16 cellular contexts compared by ENCODE assay signal in genomic region chr12:46785413-46785812, GRCh38. TPM values are rescaled to one million over a fixed set of nuclear protein-coding genes. Genes with fewer than 3 reads are reported as not detected.
DNase-seq lines count a peak whose midpoint lies in the region; ATAC-seq, FAIRE-seq and TF ChIP-seq lines count a peak whose summit lies in the region.
"Had no signal": no experiment of that assay in that cellular context is flagged by ENCODE, and none has a peak within 500 bp of the region (broad histone marks: within the 10 kb centered on the region; RNA-seq: fewer than 3 reads in every experiment).

No MANE protein-coding gene starts in this region.

- H3K27ac ChIP-seq in mammary epithelial cell (ENCODE audit: insufficient read depth, low read depth, low read length) (no peak overlapping the region), RWPE2 (ENCODE audit: poor library complexity, severe bottlenecking) (peak overlapping the region; percentile 97)
- H3K27ac ChIP-seq: C4-2B, KMS-11 had no signal

- no peak overlapping the region for H3K4me2 ChIP-seq in mammary epithelial cell (ENCODE audit: insufficient read depth, low read depth, low read length)
- peak overlapping the region; percentile 30 for H3K4me2 ChIP-seq in skeletal muscle satellite cell (ENCODE audit: low read length)
- H3K4me2 ChIP-seq: KMS-11 had no signal

- no peak for TF ChIP-seq CTCF in MCF 10A (IDR thresholded peaks at IDR 0.05; ENCODE audit: unreplicated experiment)
- TF ChIP-seq CTCF in mammary epithelial cell (conservative IDR thresholded peaks at IDR 0.05 in 1 of 2, IDR thresholded peaks at IDR 0.05 in 1 of 2; ENCODE audit: extremely low read depth in 1 of 2, insufficient read depth in 1 of 2, low read depth in 1 of 2, low read length in 2 of 2): no peak
- TF ChIP-seq CTCF in RWPE2 (IDR thresholded peaks at IDR 0.05; ENCODE audit: poor library complexity, severe bottlenecking): no peak
- no peak for TF ChIP-seq CTCF in nephron (IDR thresholded peaks at IDR 0.05; ENCODE audit: unreplicated experiment in 3 of 3)

- H3K9me3 ChIP-seq in mammary epithelial cell (replicated peaks; ENCODE audit: insufficient read depth, low read length): no peaks in the 10 kb centered on the region
- no peaks in the 10 kb centered on the region for H3K9me3 ChIP-seq in RWPE2 (ENCODE audit: severe bottlenecking)
- no peaks in the 10 kb centered on the region for H3K9me3 ChIP-seq in skeletal muscle satellite cell (replicated peaks; ENCODE audit: low read length)
- H3K9me3 ChIP-seq: HAP-1 had no signal

- dilution Hi-C loops in mammary epithelial cell (cut with HindIII; ENCODE audit: low sequenced_read_pairs): no loop called here

- no peaks in the 10 kb centered on the region for H3K79me2 ChIP-seq in mammary epithelial cell (ENCODE audit: insufficient read depth, low read length)

- no peak for ATAC-seq in RWPE2 (ENCODE audit: low read depth)
- ATAC-seq in activated naive CD8-positive, alpha-beta T cell treated with anti-CD3 and anti-CD28 coated beads, Interleukin-2, amount 50 U/mL, for 24 hours: no peak

- WGBS in mammary epithelial cell (ENCODE audit: low coverage, missing lambda C conversion rate): 100% methylated on average over 3 of the region's 3 CpGs

- no peak overlapping the region for H3K4me3 ChIP-seq in mammary epithelial cell (replicated peaks in 1 of 3; ENCODE audit: insufficient read depth in 1 of 3, low read depth in 2 of 3, low read length in 3 of 3)
- H3K4me3 ChIP-seq in RWPE2 (ENCODE audit: severe bottlenecking): no peak overlapping the region
- no peak overlapping the region for H3K4me3 ChIP-seq in skeletal muscle satellite cell (ENCODE audit: low read length)
- H3K4me3 ChIP-seq: HAP-1 had no signal

- DNase-seq in MCF 10A (ENCODE audit: unreplicated experiment) (no peak), mammary epithelial cell (no peak), RWPE2 (ENCODE audit: low spot score) (no peak), GM19239 (ENCODE audit: insufficient read length, low spot score) (no peak), HK-2 (ENCODE audit: unreplicated experiment) (no peak)
- no peak for DNase-seq in activated naive CD8-positive, alpha-beta T cell treated with anti-CD3 and anti-CD28 coated beads, Interleukin-2, amount 50 U/mL, for 24 hours
- DNase-seq: NCI-H226, NCI-H524 treated with DMSO at 0.1 percent for 48 hours, SHP77 had no signal

- BruUV-seq in MCF 10A (replicated peaks; lab: Mats Ljungman, UMichigan) (no TSS peak), mammary epithelial cell (replicated peaks; lab: Mats Ljungman, UMichigan) (no TSS peak)

- H3K4me1 ChIP-seq in mammary epithelial cell (ENCODE audit: insufficient read depth, low read length) (peaks cover 10% of the 10 kb centered on the region), RWPE2 (ENCODE audit: insufficient read depth, poor library complexity, severe bottlenecking) (peaks cover 45% of the 10 kb centered on the region), skeletal muscle satellite cell (ENCODE audit: control insufficient read depth, insufficient read depth, low read length) (peaks cover 57% of the 10 kb centered on the region)
- H3K4me1 ChIP-seq: HAP-1 had no signal

- H3K27me3 ChIP-seq in mammary epithelial cell (ENCODE audit: insufficient read depth, low read length) (no peaks in the 10 kb centered on the region), RWPE2 (ENCODE audit: insufficient read depth, poor library complexity, severe bottlenecking) (no peaks in the 10 kb centered on the region), skeletal muscle satellite cell (ENCODE audit: control insufficient read depth, insufficient read depth, low read length) (no peaks in the 10 kb centered on the region)

- H3K9ac ChIP-seq in mammary epithelial cell (ENCODE audit: insufficient read depth, low read length) (no peak overlapping the region), skeletal muscle satellite cell (ENCODE audit: low read depth, low read length) (peak overlapping the region; percentile 77)
- H3K9ac ChIP-seq: KMS-11 had no signal

- no peak overlapping the region for H2AFZ ChIP-seq in mammary epithelial cell (ENCODE audit: low read depth, low read length)

- POLR2A ChIA-PET in MCF 10A (lab: Yijun Ruan, JAX): interaction anchor here (0.5 to 1.1 kb wide), 2 partner anchors 12 to 25 kb away, joined by 3 to 4 read pairs; no protein-coding TSS in a partner anchor

- intact Hi-C loops in MCF 10A (cut with micrococcal nuclease): no loop called here
- intact Hi-C loops in mammary epithelial cell (cut with micrococcal nuclease): no loop called here

- H3K27me3 Mint-ChIP-seq in MCF 10A (ENCODE audit: insufficient read depth, unreplicated experiment): no peaks in the 10 kb centered on the region
- H3K27me3 Mint-ChIP-seq in nephron (ENCODE audit: low read depth): no peaks in the 10 kb centered on the region
- peaks cover 7% of the 10 kb centered on the region for H3K27me3 Mint-ChIP-seq in activated naive CD8-positive, alpha-beta T cell treated with anti-CD3 and anti-CD28 coated beads, Interleukin-2, amount 50 U/mL, for 24 hours

- in situ Hi-C loops in mammary epithelial cell (cut with MboI; ENCODE audit: low sequenced_read_pairs in 2 of 2): no loop called here

- H3K27ac Mint-ChIP-seq in MCF 10A (ENCODE audit: low read depth, unreplicated experiment) (peak overlapping the region; percentile 67), nephron (peak overlapping the region; percentile 18 to 50 (median 33))
- H3K27ac Mint-ChIP-seq in activated naive CD8-positive, alpha-beta T cell treated with anti-CD3 and anti-CD28 coated beads, Interleukin-2, amount 50 U/mL, for 24 hours: no peak overlapping the region

- no peak for FAIRE-seq in GM19239 (lab: Jason Lieb, UNC)

- H3K9me3 Mint-ChIP-seq in MCF 10A (ENCODE audit: unreplicated experiment) (no peaks in the 10 kb centered on the region), nephron (no peaks in the 10 kb centered on the region)
- no peaks in the 10 kb centered on the region for H3K9me3 Mint-ChIP-seq in activated naive CD8-positive, alpha-beta T cell treated with anti-CD3 and anti-CD28 coated beads, Interleukin-2, amount 50 U/mL, for 24 hours

- H3K4me1 Mint-ChIP-seq in MCF 10A (ENCODE audit: insufficient read depth, unreplicated experiment) (peaks cover 16% of the 10 kb centered on the region), nephron (peaks cover 39% of the 10 kb centered on the region)
- peaks cover 5% of the 10 kb centered on the region for H3K4me1 Mint-ChIP-seq in activated naive CD8-positive, alpha-beta T cell treated with anti-CD3 and anti-CD28 coated beads, Interleukin-2, amount 50 U/mL, for 24 hours

- H3K36me3 ChIP-seq in mammary epithelial cell (ENCODE audit: insufficient read depth, low read length) (no peaks in the 10 kb centered on the region), RWPE2 (ENCODE audit: low read depth) (no peaks in the 10 kb centered on the region), skeletal muscle satellite cell (ENCODE audit: insufficient read depth, low read length) (no peaks in the 10 kb centered on the region)
- H3K36me3 ChIP-seq: HAP-1 had no signal

- H3K4me3 Mint-ChIP-seq in MCF 10A (ENCODE audit: unreplicated experiment) (no peak overlapping the region), nephron (no peak overlapping the region)
- H3K4me3 Mint-ChIP-seq in activated naive CD8-positive, alpha-beta T cell treated with anti-CD3 and anti-CD28 coated beads, Interleukin-2, amount 50 U/mL, for 24 hours: no peak overlapping the region

- no peaks in the 10 kb centered on the region for H4K20me1 ChIP-seq in mammary epithelial cell (ENCODE audit: insufficient read depth, low read length)

- CTCF ChIA-PET in MCF 10A (lab: Yijun Ruan, JAX) (no interaction called here), mammary epithelial cell (lab: Charles Lee; ENCODE audit: low non-redundant PET) (no interaction called here)

- H3K36me3 Mint-ChIP-seq in MCF 10A (ENCODE audit: insufficient read depth, unreplicated experiment) (no peaks in the 10 kb centered on the region), nephron (ENCODE audit: low read depth) (no peaks in the 10 kb centered on the region)
- no peaks in the 10 kb centered on the region for H3K36me3 Mint-ChIP-seq in activated naive CD8-positive, alpha-beta T cell treated with anti-CD3 and anti-CD28 coated beads, Interleukin-2, amount 50 U/mL, for 24 hours (ENCODE audit: low read depth)

RNA-seq across cellular contexts. Expression of gene SLC38A4, which starts 40.4 kb away (rescaled TPM):
- total RNA-seq in MCF 10A (2022) (0.12 TPM in 1 of 2 replicates, not detected in the other), mammary epithelial cell (under 1 TPM; 0.09 to 0.17 TPM)
- 0.18 TPM for polyA plus RNA-seq in mammary epithelial cell
- not detected for polyA minus RNA-seq in mammary epithelial cell
- under 0.01 and 0.25 TPM in 2 replicates for total RNA-seq in skeletal muscle satellite cell (2012; rRNA removed)
- total RNA-seq: HT1080, PC-3 had no signal
